Comparison of ENCODE assay signal across 1 cellular context in the genomic region with DNA sequence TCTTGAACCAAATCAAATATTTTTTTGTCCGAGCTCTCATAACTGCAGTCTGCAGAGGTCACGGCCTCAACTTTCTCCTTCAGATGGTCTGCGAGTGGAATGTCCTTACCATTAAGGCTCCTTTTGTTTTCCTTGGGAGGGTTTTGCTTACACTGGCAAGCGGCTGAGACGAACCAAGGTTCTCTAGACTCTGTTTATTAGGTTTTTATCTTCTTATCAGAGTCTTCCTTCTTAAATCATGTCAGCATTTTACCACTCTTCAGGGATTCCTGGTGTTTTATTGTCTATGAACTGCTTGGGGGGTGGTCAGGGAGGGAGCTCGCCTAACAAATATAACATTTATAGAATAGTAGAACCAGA.
TF ChIP-seq lines count a peak whose summit lies in the region.

No MANE protein-coding gene starts in this region.

TF ChIP-seq in HEK293, 187 proteins besides CTCF, POLR2A, EP300 and RAD21 (continued from another document and continues in another):
- TF ChIP-seq, protein P1, sequence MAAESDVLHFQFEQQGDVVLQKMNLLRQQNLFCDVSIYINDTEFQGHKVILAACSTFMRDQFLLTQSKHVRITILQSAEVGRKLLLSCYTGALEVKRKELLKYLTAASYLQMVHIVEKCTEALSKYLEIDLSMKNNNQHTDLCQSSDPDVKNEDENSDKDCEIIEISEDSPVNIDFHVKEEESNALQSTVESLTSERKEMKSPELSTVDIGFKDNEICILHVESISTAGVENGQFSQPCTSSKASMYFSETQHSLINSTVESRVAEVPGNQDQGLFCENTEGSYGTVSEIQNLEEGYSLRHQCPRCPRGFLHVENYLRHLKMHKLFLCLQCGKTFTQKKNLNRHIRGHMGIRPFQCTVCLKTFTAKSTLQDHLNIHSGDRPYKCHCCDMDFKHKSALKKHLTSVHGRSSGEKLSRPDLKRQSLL (tag by site-specific recombination; IDR thresholded peaks at IDR 0.05) = 0 out of 2 replicates have a peak, but pooled peaks have one; percentile 62
- TF ChIP-seq, protein P2, sequence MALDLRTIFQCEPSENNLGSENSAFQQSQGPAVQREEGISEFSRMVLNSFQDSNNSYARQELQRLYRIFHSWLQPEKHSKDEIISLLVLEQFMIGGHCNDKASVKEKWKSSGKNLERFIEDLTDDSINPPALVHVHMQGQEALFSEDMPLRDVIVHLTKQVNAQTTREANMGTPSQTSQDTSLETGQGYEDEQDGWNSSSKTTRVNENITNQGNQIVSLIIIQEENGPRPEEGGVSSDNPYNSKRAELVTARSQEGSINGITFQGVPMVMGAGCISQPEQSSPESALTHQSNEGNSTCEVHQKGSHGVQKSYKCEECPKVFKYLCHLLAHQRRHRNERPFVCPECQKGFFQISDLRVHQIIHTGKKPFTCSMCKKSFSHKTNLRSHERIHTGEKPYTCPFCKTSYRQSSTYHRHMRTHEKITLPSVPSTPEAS (tag by site-specific recombination; IDR thresholded peaks at IDR 0.05) = no peak
- TF ChIP-seq ZNF664 (tag by site-specific recombination; IDR thresholded peaks at IDR 0.05) = peak; percentile 44; the same call in 1 of the 2 replicates
- TF ChIP-seq ZNF23 (tag by site-specific recombination; IDR thresholded peaks at IDR 0.05; ENCODE audit: borderline replicate concordance) = no peak
- TF ChIP-seq, protein P3, sequence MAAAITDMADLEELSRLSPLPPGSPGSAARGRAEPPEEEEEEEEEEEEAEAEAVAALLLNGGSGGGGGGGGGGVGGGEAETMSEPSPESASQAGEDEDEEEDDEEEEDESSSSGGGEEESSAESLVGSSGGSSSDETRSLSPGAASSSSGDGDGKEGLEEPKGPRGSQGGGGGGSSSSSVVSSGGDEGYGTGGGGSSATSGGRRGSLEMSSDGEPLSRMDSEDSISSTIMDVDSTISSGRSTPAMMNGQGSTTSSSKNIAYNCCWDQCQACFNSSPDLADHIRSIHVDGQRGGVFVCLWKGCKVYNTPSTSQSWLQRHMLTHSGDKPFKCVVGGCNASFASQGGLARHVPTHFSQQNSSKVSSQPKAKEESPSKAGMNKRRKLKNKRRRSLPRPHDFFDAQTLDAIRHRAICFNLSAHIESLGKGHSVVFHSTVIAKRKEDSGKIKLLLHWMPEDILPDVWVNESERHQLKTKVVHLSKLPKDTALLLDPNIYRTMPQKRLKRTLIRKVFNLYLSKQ (tag by site-specific recombination; IDR thresholded peaks at IDR 0.05; ENCODE audit: borderline replicate concordance) = peak; percentile 30; the same call in 1 of the 2 replicates
- no peak for TF ChIP-seq KLF9 (tag by site-specific recombination; IDR thresholded peaks at IDR 0.05; ENCODE audit: low read depth)
- TF ChIP-seq, protein P4, sequence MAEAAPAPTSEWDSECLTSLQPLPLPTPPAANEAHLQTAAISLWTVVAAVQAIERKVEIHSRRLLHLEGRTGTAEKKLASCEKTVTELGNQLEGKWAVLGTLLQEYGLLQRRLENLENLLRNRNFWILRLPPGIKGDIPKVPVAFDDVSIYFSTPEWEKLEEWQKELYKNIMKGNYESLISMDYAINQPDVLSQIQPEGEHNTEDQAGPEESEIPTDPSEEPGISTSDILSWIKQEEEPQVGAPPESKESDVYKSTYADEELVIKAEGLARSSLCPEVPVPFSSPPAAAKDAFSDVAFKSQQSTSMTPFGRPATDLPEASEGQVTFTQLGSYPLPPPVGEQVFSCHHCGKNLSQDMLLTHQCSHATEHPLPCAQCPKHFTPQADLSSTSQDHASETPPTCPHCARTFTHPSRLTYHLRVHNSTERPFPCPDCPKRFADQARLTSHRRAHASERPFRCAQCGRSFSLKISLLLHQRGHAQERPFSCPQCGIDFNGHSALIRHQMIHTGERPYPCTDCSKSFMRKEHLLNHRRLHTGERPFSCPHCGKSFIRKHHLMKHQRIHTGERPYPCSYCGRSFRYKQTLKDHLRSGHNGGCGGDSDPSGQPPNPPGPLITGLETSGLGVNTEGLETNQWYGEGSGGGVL (tag by site-specific recombination; IDR thresholded peaks at IDR 0.05) = peak; percentile 71
- TF ChIP-seq ZNF629 (tag by site-specific recombination; IDR thresholded peaks at IDR 0.05) = peak; percentile 79
- TF ChIP-seq, protein P5, sequence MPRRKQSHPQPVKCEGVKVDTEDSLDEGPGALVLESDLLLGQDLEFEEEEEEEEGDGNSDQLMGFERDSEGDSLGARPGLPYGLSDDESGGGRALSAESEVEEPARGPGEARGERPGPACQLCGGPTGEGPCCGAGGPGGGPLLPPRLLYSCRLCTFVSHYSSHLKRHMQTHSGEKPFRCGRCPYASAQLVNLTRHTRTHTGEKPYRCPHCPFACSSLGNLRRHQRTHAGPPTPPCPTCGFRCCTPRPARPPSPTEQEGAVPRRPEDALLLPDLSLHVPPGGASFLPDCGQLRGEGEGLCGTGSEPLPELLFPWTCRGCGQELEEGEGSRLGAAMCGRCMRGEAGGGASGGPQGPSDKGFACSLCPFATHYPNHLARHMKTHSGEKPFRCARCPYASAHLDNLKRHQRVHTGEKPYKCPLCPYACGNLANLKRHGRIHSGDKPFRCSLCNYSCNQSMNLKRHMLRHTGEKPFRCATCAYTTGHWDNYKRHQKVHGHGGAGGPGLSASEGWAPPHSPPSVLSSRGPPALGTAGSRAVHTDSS (tag by site-specific recombination; IDR thresholded peaks at IDR 0.05) = peak; percentile 68
- no peak for TF ChIP-seq ZNF239 (tag by site-specific recombination; IDR thresholded peaks at IDR 0.05)
- TF ChIP-seq ZNF529 (tag by site-specific recombination; IDR thresholded peaks at IDR 0.05; ENCODE audit: insufficient replicate concordance) = no peak
- TF ChIP-seq ZNF433 (tag by site-specific recombination; IDR thresholded peaks at IDR 0.05; ENCODE audit: low read depth) = no peak
- TF ChIP-seq, protein P6, sequence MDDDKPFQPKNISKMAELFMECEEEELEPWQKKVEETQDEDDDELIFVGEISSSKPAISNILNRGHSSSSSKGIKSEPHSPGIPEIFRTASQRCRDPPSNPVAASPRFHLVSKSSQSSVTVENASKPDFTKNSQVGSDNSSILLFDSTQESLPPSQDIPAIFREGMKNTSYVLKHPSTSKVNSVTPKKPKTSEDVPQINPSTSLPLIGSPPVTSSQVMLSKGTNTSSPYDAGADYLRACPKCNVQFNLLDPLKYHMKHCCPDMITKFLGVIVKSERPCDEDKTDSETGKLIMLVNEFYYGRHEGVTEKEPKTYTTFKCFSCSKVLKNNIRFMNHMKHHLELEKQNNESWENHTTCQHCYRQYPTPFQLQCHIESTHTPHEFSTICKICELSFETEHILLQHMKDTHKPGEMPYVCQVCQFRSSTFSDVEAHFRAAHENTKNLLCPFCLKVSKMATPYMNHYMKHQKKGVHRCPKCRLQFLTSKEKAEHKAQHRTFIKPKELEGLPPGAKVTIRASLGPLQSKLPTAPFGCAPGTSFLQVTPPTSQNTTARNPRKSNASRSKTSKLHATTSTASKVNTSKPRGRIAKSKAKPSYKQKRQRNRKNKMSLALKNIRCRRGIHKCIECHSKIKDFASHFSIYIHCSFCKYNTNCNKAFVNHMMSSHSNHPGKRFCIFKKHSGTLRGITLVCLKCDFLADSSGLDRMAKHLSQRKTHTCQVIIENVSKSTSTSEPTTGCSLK (tag by site-specific recombination; IDR thresholded peaks at IDR 0.05) = no peak
- TF ChIP-seq ZNF747 (tag by site-specific recombination; IDR thresholded peaks at IDR 0.05) = no peak
- TF ChIP-seq ZNF2 (tag by site-specific recombination; IDR thresholded peaks at IDR 0.05) = no peak
- TF ChIP-seq GFI1B (tag by site-specific recombination; IDR thresholded peaks at IDR 0.05) = peak; percentile 77; the same call in 1 of the 2 replicates
- peak; percentile 85 for TF ChIP-seq BCL11A (tag by site-specific recombination; IDR thresholded peaks at IDR 0.05; ENCODE audit: low read depth)
- TF ChIP-seq, protein P7, sequence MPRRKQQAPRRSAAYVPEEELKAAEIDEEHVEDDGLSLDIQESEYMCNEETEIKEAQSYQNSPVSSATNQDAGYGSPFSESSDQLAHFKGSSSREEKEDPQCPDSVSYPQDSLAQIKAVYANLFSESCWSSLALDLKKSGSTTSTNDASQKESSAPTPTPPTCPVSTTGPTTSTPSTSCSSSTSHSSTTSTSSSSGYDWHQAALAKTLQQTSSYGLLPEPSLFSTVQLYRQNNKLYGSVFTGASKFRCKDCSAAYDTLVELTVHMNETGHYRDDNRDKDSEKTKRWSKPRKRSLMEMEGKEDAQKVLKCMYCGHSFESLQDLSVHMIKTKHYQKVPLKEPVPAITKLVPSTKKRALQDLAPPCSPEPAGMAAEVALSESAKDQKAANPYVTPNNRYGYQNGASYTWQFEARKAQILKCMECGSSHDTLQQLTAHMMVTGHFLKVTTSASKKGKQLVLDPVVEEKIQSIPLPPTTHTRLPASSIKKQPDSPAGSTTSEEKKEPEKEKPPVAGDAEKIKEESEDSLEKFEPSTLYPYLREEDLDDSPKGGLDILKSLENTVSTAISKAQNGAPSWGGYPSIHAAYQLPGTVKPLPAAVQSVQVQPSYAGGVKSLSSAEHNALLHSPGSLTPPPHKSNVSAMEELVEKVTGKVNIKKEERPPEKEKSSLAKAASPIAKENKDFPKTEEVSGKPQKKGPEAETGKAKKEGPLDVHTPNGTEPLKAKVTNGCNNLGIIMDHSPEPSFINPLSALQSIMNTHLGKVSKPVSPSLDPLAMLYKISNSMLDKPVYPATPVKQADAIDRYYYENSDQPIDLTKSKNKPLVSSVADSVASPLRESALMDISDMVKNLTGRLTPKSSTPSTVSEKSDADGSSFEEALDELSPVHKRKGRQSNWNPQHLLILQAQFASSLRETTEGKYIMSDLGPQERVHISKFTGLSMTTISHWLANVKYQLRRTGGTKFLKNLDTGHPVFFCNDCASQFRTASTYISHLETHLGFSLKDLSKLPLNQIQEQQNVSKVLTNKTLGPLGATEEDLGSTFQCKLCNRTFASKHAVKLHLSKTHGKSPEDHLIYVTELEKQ (tag by site-specific recombination; IDR thresholded peaks at IDR 0.05; ENCODE audit: borderline replicate concordance) = peak; percentile 80
- no peak for TF ChIP-seq ZNF792 (tag by site-specific recombination; IDR thresholded peaks at IDR 0.05)
- no peak for TF ChIP-seq ZNF48 (tag by site-specific recombination; IDR thresholded peaks at IDR 0.05)
- peak; percentile 93 for TF ChIP-seq OVOL3 (tag by site-specific recombination; IDR thresholded peaks at IDR 0.05)
- TF ChIP-seq ZNF24 (tag by site-specific recombination; IDR thresholded peaks at IDR 0.05) = peak; percentile 72; the same call in 1 of the 2 replicates
- peak; percentile 99 for TF ChIP-seq HOXD13 (CRISPR knock-in tag; IDR thresholded peaks at IDR 0.05; ENCODE audit: borderline replicate concordance)
- TF ChIP-seq, protein P8, sequence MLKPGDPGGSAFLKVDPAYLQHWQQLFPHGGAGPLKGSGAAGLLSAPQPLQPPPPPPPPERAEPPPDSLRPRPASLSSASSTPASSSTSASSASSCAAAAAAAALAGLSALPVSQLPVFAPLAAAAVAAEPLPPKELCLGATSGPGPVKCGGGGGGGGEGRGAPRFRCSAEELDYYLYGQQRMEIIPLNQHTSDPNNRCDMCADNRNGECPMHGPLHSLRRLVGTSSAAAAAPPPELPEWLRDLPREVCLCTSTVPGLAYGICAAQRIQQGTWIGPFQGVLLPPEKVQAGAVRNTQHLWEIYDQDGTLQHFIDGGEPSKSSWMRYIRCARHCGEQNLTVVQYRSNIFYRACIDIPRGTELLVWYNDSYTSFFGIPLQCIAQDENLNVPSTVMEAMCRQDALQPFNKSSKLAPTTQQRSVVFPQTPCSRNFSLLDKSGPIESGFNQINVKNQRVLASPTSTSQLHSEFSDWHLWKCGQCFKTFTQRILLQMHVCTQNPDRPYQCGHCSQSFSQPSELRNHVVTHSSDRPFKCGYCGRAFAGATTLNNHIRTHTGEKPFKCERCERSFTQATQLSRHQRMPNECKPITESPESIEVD (tag by site-specific recombination; IDR thresholded peaks at IDR 0.05) = peak; percentile 96
- TF ChIP-seq, protein P9, sequence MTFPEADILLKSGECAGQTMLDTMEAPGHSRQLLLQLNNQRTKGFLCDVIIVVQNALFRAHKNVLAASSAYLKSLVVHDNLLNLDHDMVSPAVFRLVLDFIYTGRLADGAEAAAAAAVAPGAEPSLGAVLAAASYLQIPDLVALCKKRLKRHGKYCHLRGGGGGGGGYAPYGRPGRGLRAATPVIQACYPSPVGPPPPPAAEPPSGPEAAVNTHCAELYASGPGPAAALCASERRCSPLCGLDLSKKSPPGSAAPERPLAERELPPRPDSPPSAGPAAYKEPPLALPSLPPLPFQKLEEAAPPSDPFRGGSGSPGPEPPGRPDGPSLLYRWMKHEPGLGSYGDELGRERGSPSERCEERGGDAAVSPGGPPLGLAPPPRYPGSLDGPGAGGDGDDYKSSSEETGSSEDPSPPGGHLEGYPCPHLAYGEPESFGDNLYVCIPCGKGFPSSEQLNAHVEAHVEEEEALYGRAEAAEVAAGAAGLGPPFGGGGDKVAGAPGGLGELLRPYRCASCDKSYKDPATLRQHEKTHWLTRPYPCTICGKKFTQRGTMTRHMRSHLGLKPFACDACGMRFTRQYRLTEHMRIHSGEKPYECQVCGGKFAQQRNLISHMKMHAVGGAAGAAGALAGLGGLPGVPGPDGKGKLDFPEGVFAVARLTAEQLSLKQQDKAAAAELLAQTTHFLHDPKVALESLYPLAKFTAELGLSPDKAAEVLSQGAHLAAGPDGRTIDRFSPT (tag by site-specific recombination; IDR thresholded peaks at IDR 0.05) = peak; percentile 84
- TF ChIP-seq FEZF1 (tag by site-specific recombination; IDR thresholded peaks at IDR 0.05) = peak; percentile 96
- no peak for TF ChIP-seq ZNF37A (tag by site-specific recombination; IDR thresholded peaks at IDR 0.05)
- no peak for TF ChIP-seq SCRT1 (tag by site-specific recombination; IDR thresholded peaks at IDR 0.05; ENCODE audit: borderline replicate concordance)
- peak; percentile 93 for TF ChIP-seq GLI2 (tag by site-specific recombination; IDR thresholded peaks at IDR 0.05; ENCODE audit: borderline replicate concordance, low read depth)
- TF ChIP-seq, protein P10, sequence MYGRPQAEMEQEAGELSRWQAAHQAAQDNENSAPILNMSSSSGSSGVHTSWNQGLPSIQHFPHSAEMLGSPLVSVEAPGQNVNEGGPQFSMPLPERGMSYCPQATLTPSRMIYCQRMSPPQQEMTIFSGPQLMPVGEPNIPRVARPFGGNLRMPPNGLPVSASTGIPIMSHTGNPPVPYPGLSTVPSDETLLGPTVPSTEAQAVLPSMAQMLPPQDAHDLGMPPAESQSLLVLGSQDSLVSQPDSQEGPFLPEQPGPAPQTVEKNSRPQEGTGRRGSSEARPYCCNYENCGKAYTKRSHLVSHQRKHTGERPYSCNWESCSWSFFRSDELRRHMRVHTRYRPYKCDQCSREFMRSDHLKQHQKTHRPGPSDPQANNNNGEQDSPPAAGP (tag by site-specific recombination; IDR thresholded peaks at IDR 0.05) = peak; percentile 98
- peak; percentile 13; the same call in 1 of the 2 replicates for TF ChIP-seq ZNF426 (tag by site-specific recombination; IDR thresholded peaks at IDR 0.05)
- peak; percentile 64; the same call in 1 of the 2 replicates for TF ChIP-seq ZNF391 (tag by site-specific recombination; IDR thresholded peaks at IDR 0.05; ENCODE audit: borderline replicate concordance, low read depth)
- TF ChIP-seq, protein P11, sequence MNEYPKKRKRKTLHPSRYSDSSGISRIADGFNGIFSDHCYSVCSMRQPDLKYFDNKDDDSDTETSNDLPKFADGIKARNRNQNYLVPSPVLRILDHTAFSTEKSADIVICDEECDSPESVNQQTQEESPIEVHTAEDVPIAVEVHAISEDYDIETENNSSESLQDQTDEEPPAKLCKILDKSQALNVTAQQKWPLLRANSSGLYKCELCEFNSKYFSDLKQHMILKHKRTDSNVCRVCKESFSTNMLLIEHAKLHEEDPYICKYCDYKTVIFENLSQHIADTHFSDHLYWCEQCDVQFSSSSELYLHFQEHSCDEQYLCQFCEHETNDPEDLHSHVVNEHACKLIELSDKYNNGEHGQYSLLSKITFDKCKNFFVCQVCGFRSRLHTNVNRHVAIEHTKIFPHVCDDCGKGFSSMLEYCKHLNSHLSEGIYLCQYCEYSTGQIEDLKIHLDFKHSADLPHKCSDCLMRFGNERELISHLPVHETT (tag by site-specific recombination; IDR thresholded peaks at IDR 0.05) = peak; percentile 69
- no peak for TF ChIP-seq ZNF548 (tag by site-specific recombination; IDR thresholded peaks at IDR 0.05)
- TF ChIP-seq ZNF335 (tag by site-specific recombination; conservative IDR thresholded peaks at IDR 0.05) = no peak
- peak; percentile 93; the same call in 1 of the 2 replicates for TF ChIP-seq KLF7 (tag by site-specific recombination; IDR thresholded peaks at IDR 0.05; ENCODE audit: borderline replicate concordance)
